8 cellular contexts compared by ENCODE assay signal in genomic region chr5:171494452-171495121, GRCh38.
DNase-seq lines count a peak whose midpoint lies in the region; ATAC-seq and TF ChIP-seq lines count a peak whose summit lies in the region.

No MANE protein-coding gene starts in this region.

- H3K9me3 Mint-ChIP-seq in glutamatergic neuron (ENCODE audit: unreplicated experiment) = peaks cover 3% of the 10 kb centered on the region

- TF ChIP-seq CTCF in glutamatergic neuron (IDR thresholded peaks at IDR 0.05; ENCODE audit: partially characterized antibody, unreplicated experiment) = no peak

- ATAC-seq in HG02610 (IDR thresholded peaks at IDR 0.05; ENCODE audit: unreplicated experiment) (no peak), HG02840 (IDR thresholded peaks at IDR 0.05; ENCODE audit: low FRiP score, unreplicated experiment) (no peak), GM21526 (IDR thresholded peaks at IDR 0.05; ENCODE audit: low FRiP score, unreplicated experiment) (no peak)

- no peak overlapping the region for H3K9ac ChIP-seq in rectal smooth muscle tissue (ENCODE audit: low read length)

- no peaks in the 10 kb centered on the region for H3K36me3 ChIP-seq in rectal smooth muscle tissue (ENCODE audit: control insufficient read depth, insufficient read depth, low read length)

- H3K27ac ChIP-seq in rectal smooth muscle tissue (ENCODE audit: low read depth, low read length) = peak overlapping the region; percentile 70

- peaks cover 22% of the 10 kb centered on the region for H3K4me1 Mint-ChIP-seq in glutamatergic neuron (ENCODE audit: low read depth, unreplicated experiment)

- peak overlapping the region; percentile 22 for H3K4me3 ChIP-seq in rectal smooth muscle tissue (ENCODE audit: low read length)

- no peak overlapping the region for H3K4me3 Mint-ChIP-seq in glutamatergic neuron (ENCODE audit: unreplicated experiment)

- DNase-seq in ELR (ENCODE audit: low read depth) (peak; percentile 57), SK-N-DZ (ENCODE audit: low spot score) (peak; percentile 99), glutamatergic neuron (peak; percentile 49)
- DNase-seq in effector CD8-positive, alpha-beta T cell (lab: John Stamatoyannopoulos, UW) = no peak

- peaks cover 10% of the 10 kb centered on the region for H3K4me1 ChIP-seq in rectal smooth muscle tissue (ENCODE audit: control insufficient read depth, insufficient read depth, low read length)

- H3K27ac Mint-ChIP-seq in glutamatergic neuron (ENCODE audit: unreplicated experiment) = peak overlapping the region; percentile 96

- H3K27me3 ChIP-seq in rectal smooth muscle tissue (ENCODE audit: control insufficient read depth, insufficient read depth, low read length) = no peaks in the 10 kb centered on the region

- H3K27me3 Mint-ChIP-seq in glutamatergic neuron (ENCODE audit: unreplicated experiment) = peaks cover 4% of the 10 kb centered on the region

- H3K36me3 Mint-ChIP-seq in glutamatergic neuron (ENCODE audit: unreplicated experiment) = no peaks in the 10 kb centered on the region
